ENCODE assay signal across 20 cellular contexts in the genomic region with DNA sequence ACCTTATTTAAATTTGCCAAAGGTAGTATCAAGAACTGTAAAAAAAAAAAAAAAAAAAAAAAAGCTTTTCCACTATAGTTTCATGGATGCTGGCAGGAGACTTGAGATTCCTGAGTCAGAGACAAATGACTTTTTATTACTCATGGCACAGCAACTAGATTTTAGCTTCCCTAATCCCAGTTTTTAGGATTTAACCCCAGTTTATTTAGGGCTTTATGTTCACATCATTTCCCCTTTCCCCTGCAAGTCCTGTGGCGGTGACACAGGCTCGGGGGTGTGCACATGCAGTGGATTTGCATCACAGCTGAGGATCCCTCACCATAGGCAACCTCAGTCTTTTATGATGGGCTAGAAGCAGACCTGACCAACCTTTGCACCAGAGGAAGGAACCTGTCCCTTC.
DNase-seq lines count a peak whose midpoint lies in the region; ATAC-seq and TF ChIP-seq lines count a peak whose summit lies in the region.
"Had no signal": no experiment of that assay in that cellular context is flagged by ENCODE, and none has a peak within 500 bp of the region (broad histone marks: within the 10 kb centered on the region; RNA-seq: fewer than 3 reads in every experiment).

No MANE protein-coding gene starts in this region.

- H3K4me1 ChIP-seq in endodermal cell (ENCODE audit: control insufficient read depth, insufficient read depth, low read length) (no peaks in the 10 kb centered on the region), gastrocnemius medialis (peaks cover 25 to 63% of the 10 kb centered on the region in 2 donors)

- H3K9me3 ChIP-seq in endodermal cell (ENCODE audit: control insufficient read depth, low read length) (no peaks in the 10 kb centered on the region), gastrocnemius medialis (no peaks in the 10 kb centered on the region)
- H3K9me3 ChIP-seq: body of pancreas had no signal

- H3K27ac ChIP-seq in endodermal cell (ENCODE audit: low read depth, low read length) = no peak overlapping the region
- peak overlapping the region in 3 of 4 donors; percentile 16 to 73 (median 72) for H3K27ac ChIP-seq in gastrocnemius medialis
- H3K27ac ChIP-seq: C4-2B had no signal

- POLR2A ChIA-PET in activated CD4-positive, alpha-beta memory T cell treated with anti-CD3 and anti-CD28 coated beads for 36 hours (lab: Charles Lee) = no interaction called here

- no peaks in the 10 kb centered on the region for H3K9me3 Mint-ChIP-seq in endodermal cell
- H3K9me3 Mint-ChIP-seq in activated CD4-positive, alpha-beta memory T cell treated with anti-CD3 and anti-CD28 coated beads for 36 hours = no peaks in the 10 kb centered on the region
- H3K9me3 Mint-ChIP-seq: activated B cell treated with CpG ODN at 0.5 μM for 24 hours had no signal

- CTCF ChIA-PET in activated CD4-positive, alpha-beta memory T cell treated with anti-CD3 and anti-CD28 coated beads for 36 hours (lab: Charles Lee) = no interaction called here

- peaks cover 19% of the 10 kb centered on the region for H3K4me1 Mint-ChIP-seq in endodermal cell
- H3K4me1 Mint-ChIP-seq in activated CD4-positive, alpha-beta memory T cell treated with anti-CD3 and anti-CD28 coated beads for 36 hours (ENCODE audit: low read depth) = peaks cover 14% of the 10 kb centered on the region
- H3K4me1 Mint-ChIP-seq: activated B cell treated with CpG ODN at 0.5 μM for 24 hours had no signal

- DNase-seq in EH (ENCODE audit: low read depth) (peak; percentile 71), MV-4-11 (lab: John Stamatoyannopoulos, UW) (peak; percentile 59), endodermal cell (no peak), gastrocnemius medialis (no peak), NCI-H2171 treated with DMSO at 0.1 percent for 48 hours (lab: John Stamatoyannopoulos, UW) (no peak), HK-2 (ENCODE audit: unreplicated experiment) (no peak)
- DNase-seq in activated CD4-positive, alpha-beta memory T cell treated with anti-CD3 and anti-CD28 coated beads for 36 hours = no peak
- DNase-seq: activated B cell treated with CpG ODN at 0.5 μM for 24 hours; activated CD8-positive, alpha-beta memory T cell treated with anti-CD3 and anti-CD28 coated beads, Interleukin-2, amount 10 ng/mL, durations not matched to agents 7 days and 5 days; activated naive CD4-positive, alpha-beta T cell; DND-41; effector CD8-positive, alpha-beta T cell; glutamatergic neuron; islet precursor cell; MM.1S; posterior cingulate gyrus had no signal

- no peak overlapping the region for H3K4me3 Mint-ChIP-seq in endodermal cell
- no peak overlapping the region for H3K4me3 Mint-ChIP-seq in activated CD4-positive, alpha-beta memory T cell treated with anti-CD3 and anti-CD28 coated beads for 36 hours
- H3K4me3 Mint-ChIP-seq: activated B cell treated with CpG ODN at 0.5 μM for 24 hours; activated CD8-positive, alpha-beta memory T cell treated with anti-CD3 and anti-CD28 coated beads, Interleukin-2, amount 10 ng/mL, durations not matched to agents 7 days and 5 days had no signal

- H3K4me3 ChIP-seq in endodermal cell (ENCODE audit: low read length) (no peak overlapping the region), gastrocnemius medialis (no peak overlapping the region)
- H3K4me3 ChIP-seq: body of pancreas, GM12878 had no signal

- no peaks in the 10 kb centered on the region for H3K36me3 Mint-ChIP-seq in endodermal cell (ENCODE audit: low read depth)
- H3K36me3 Mint-ChIP-seq in activated CD4-positive, alpha-beta memory T cell treated with anti-CD3 and anti-CD28 coated beads for 36 hours = no peaks in the 10 kb centered on the region
- H3K36me3 Mint-ChIP-seq: activated CD8-positive, alpha-beta memory T cell treated with anti-CD3 and anti-CD28 coated beads, Interleukin-2, amount 10 ng/mL, durations not matched to agents 7 days and 5 days had no signal

- in situ Hi-C loops in gastrocnemius medialis (cut with MboI; ENCODE audit: low sequenced_read_pairs in 4 of 4) = no loop called here

- H3K27me3 Mint-ChIP-seq in endodermal cell (ENCODE audit: insufficient read depth) = no peaks in the 10 kb centered on the region
- no peaks in the 10 kb centered on the region for H3K27me3 Mint-ChIP-seq in activated CD4-positive, alpha-beta memory T cell treated with anti-CD3 and anti-CD28 coated beads for 36 hours

- H3K27ac Mint-ChIP-seq in endodermal cell = peak overlapping the region; percentile 71
- H3K27ac Mint-ChIP-seq in activated CD4-positive, alpha-beta memory T cell treated with anti-CD3 and anti-CD28 coated beads for 36 hours = no peak overlapping the region
- H3K27ac Mint-ChIP-seq: activated B cell treated with CpG ODN at 0.5 μM for 24 hours; activated CD8-positive, alpha-beta memory T cell treated with anti-CD3 and anti-CD28 coated beads, Interleukin-2, amount 10 ng/mL, durations not matched to agents 7 days and 5 days had no signal

- H3K36me3 ChIP-seq in endodermal cell (ENCODE audit: control insufficient read depth, insufficient read depth, low read length) (no peaks in the 10 kb centered on the region), gastrocnemius medialis (no peaks in the 10 kb centered on the region)

- 99 to 100% methylated on average over 1 to 2 of the region's 2 CpGs for WGBS in endodermal cell (ENCODE audit: insufficient coverage in 1 of 2, insufficient read length in 1 of 2), 2 experiments

- TF ChIP-seq CTCF in endodermal cell (conservative IDR thresholded peaks at IDR 0.05) (no peak), gastrocnemius medialis (IDR thresholded peaks at IDR 0.05 in 4 of 5, conservative IDR thresholded peaks at IDR 0.05 in 1 of 5) (no peak)

- H3K27me3 ChIP-seq in endodermal cell (ENCODE audit: control insufficient read depth, insufficient read depth, low read length, poor library complexity, severe bottlenecking) (no peaks in the 10 kb centered on the region), gastrocnemius medialis (no peaks in the 10 kb centered on the region)
- H3K27me3 ChIP-seq: body of pancreas had no signal

- no peak for TF ChIP-seq POLR2A in gastrocnemius medialis (IDR thresholded peaks at IDR 0.05)

- intact Hi-C loops in gastrocnemius medialis (cut with DNase I; ENCODE audit: low total_unique reads) = loop anchor here (2.0 to 5.0 kb wide), 2 partner anchors 14 to 48 kb away; no protein-coding TSS in a partner anchor
- intact Hi-C loops in activated CD4-positive, alpha-beta memory T cell treated with anti-CD3 and anti-CD28 coated beads for 36 hours (cut with micrococcal nuclease) = no loop called here

- ATAC-seq in gastrocnemius medialis = no peak
- no peak for ATAC-seq in HG03354 (IDR thresholded peaks at IDR 0.05; ENCODE audit: poor library complexity, severe bottlenecking, unreplicated experiment)
- ATAC-seq: activated CD8-positive, alpha-beta memory T cell treated with anti-CD3 and anti-CD28 coated beads, Interleukin-2, amount 10 ng/mL, durations not matched to agents 7 days and 5 days; body of pancreas; GM12878 had no signal

- H3K9ac ChIP-seq in endodermal cell (ENCODE audit: extremely low read depth, low read length, poor library complexity, severe bottlenecking) = no peak overlapping the region

Comparison
In these comparisons a context has a peak if more than half of its experiments do, and no peak if none do; other contexts are left out.
1. DNase-seq: peak in EH (single experiment) and MV-4-11 (single experiment); none in endodermal cell (single experiment), gastrocnemius medialis (0 of 2), NCI-H2171 treated with DMSO at 0.1 percent for 48 hours (single experiment), HK-2 (single experiment) and activated CD4-positive, alpha-beta memory T cell treated with anti-CD3 and anti-CD28 coated beads for 36 hours (single experiment).